8 cellular contexts compared by ENCODE assay signal in the genomic region with DNA sequence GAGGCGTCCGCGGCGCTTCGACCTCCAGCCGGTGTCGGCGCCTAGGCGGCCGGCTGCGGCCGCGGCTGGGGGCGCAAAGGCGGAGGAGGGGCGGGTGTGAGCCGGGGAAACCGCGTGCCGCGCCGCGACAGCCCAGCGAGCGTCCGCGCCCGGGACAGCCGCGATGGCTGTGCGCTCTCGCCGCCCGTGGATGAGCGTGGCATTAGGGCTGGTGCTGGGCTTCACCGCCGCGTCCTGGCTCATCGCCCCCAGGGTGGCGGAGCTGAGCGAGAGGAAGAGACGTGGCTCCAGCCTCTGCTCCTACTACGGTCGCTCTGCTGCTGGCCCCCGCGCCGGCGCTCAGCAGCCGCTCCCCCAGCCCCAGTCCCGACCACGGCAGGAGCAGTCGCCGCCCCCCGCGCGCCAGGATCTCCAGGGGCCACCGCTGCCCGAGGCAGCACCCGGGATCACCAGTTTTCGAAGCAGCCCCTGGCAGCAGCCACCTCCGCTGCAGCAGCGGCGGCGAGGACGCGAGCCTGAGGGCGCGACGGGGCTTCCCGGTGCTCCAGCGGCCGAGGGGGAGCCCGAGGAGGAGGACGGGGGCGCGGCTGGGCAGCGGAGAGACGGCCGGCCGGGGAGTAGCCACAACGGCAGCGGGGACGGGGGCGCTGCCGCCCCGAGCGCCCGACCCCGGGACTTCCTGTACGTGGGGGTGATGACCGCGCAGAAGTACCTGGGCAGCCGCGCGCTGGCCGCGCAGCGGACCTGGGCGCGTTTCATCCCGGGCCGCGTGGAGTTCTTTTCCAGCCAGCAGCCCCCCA. TPM values are rescaled to one million over a fixed set of nuclear protein-coding genes. Genes with fewer than 3 reads are reported as not detected.
DNase-seq lines count a peak whose midpoint lies in the region; ATAC-seq and TF ChIP-seq lines count a peak whose summit lies in the region.

No MANE protein-coding gene starts in this region.

- peak overlapping the region; percentile 63; the same call in 1 of the 2 replicates for H2AFZ ChIP-seq in SK-N-SH (ENCODE audit: low read depth)
- H2AFZ ChIP-seq in neural cell (ENCODE audit: low read depth, low read length): no peak overlapping the region

- CTCF ChIA-PET in SK-N-SH (lab: Yijun Ruan, JAX): no interaction called here

- TF ChIP-seq CTCF in SK-N-SH (IDR thresholded peaks at IDR 0.05): no peak
- no peak for TF ChIP-seq CTCF in fibroblast of mammary gland (conservative IDR thresholded peaks at IDR 0.05; ENCODE audit: control insufficient read depth, insufficient read depth, low read depth, low read length)
- TF ChIP-seq CTCF in neural cell (IDR thresholded peaks at IDR 0.05; ENCODE audit: poor library complexity, severe bottlenecking): peak; percentile 55

- H3K9me2 ChIP-seq in SK-N-SH (no peaks in the 10 kb centered on the region), neural cell (ENCODE audit: insufficient read depth, low read length) (no peaks in the 10 kb centered on the region)

- no peaks in the 10 kb centered on the region for H4K20me1 ChIP-seq in SK-N-SH (ENCODE audit: insufficient read depth)
- no peaks in the 10 kb centered on the region for H4K20me1 ChIP-seq in neural cell (ENCODE audit: insufficient read depth)

- H3K9me3 ChIP-seq in SK-N-SH: no peaks in the 10 kb centered on the region
- H3K9me3 ChIP-seq in neural cell (ENCODE audit: low read length): no peaks in the 10 kb centered on the region

- H3K36me3 ChIP-seq in SK-N-SH (replicated peaks in 1 of 2; ENCODE audit: control insufficient read depth in 1 of 2, insufficient read depth in 2 of 2, low read length in 1 of 2): no peaks in the 10 kb centered on the region
- H3K36me3 ChIP-seq in neural cell (ENCODE audit: insufficient read depth, low read length): no peaks in the 10 kb centered on the region

- no peaks in the 10 kb centered on the region for H3K79me2 ChIP-seq in SK-N-SH (ENCODE audit: insufficient read depth)
- H3K79me2 ChIP-seq in neural cell (replicated peaks; ENCODE audit: insufficient read depth, low read length): no peaks in the 10 kb centered on the region

- TF ChIP-seq EP300 in SK-N-SH (IDR thresholded peaks at IDR 0.05; ENCODE audit: borderline replicate concordance in 1 of 2, low read depth in 1 of 2, low read length in 1 of 2) (no peak), neural cell (conservative IDR thresholded peaks at IDR 0.05; ENCODE audit: poor library complexity, severe bottlenecking) (no peak)

- peak overlapping the region; percentile 44 to 55 for H3K4me3 ChIP-seq in SK-N-SH (ENCODE audit: low read depth in 2 of 2, low read length in 1 of 2)
- H3K4me3 ChIP-seq in fibroblast of mammary gland (ENCODE audit: control insufficient read depth, low read depth, low read length): peak overlapping the region; percentile 67
- H3K4me3 ChIP-seq in neural cell (ENCODE audit: low read length): peak overlapping the region; percentile 88

- H3K27me3 ChIP-seq in SK-N-SH (ENCODE audit: insufficient read depth) (peaks cover 34% of the 10 kb centered on the region), neural cell (ENCODE audit: insufficient read depth, low read depth, low read length) (peaks cover 40% of the 10 kb centered on the region)

- ATAC-seq in HG02678 (IDR thresholded peaks at IDR 0.05; ENCODE audit: unreplicated experiment): peak; percentile 45

- POLR2A ChIA-PET in SK-N-SH (lab: Yijun Ruan, JAX): no interaction called here

- 0% methylated on average over 3 of the region's 103 CpGs for WGBS in SK-N-SH (ENCODE audit: low lambda C conversion rate)

- DNase-seq in NCI-H146 (lab: John Stamatoyannopoulos, UW) (peak; percentile 4), NCI-H146 treated with DMSO at 0.1 percent for 48 hours (lab: John Stamatoyannopoulos, UW; ENCODE audit: unreplicated experiment) (no peak), SK-N-SH (peak; percentile 62), fibroblast of mammary gland (ENCODE audit: low read depth) (peak; percentile 10), NCI-H128 (lab: John Stamatoyannopoulos, UW; ENCODE audit: unreplicated experiment) (no peak), NCI-H345 treated with DMSO at 0.1 percent for 48 hours (lab: John Stamatoyannopoulos, UW; ENCODE audit: unreplicated experiment) (no peak)

- H3K27ac ChIP-seq in SK-N-SH (ENCODE audit: low read depth in 2 of 2, low read length in 1 of 2): no peak overlapping the region
- H3K27ac ChIP-seq in neural cell (ENCODE audit: low read length): no peak overlapping the region

- H3K4me1 ChIP-seq in SK-N-SH (ENCODE audit: control insufficient read depth in 1 of 2, insufficient read depth in 2 of 2, low read depth in 1 of 2, low read length in 1 of 2): peaks cover 0 to 3% of the 10 kb centered on the region in 2 experiments; a peak in 1 of 4 replicates

- H3F3A ChIP-seq in SK-N-SH (replicated peaks; ENCODE audit: insufficient read depth): no peaks in the 10 kb centered on the region
- peaks cover 5% of the 10 kb centered on the region for H3F3A ChIP-seq in neural cell (ENCODE audit: insufficient read depth, low read length, poor library complexity, severe bottlenecking)

- H3K4me2 ChIP-seq in SK-N-SH (peak overlapping the region; percentile 82), neural cell (ENCODE audit: low read length) (peak overlapping the region; percentile 77)

- H3K9ac ChIP-seq in SK-N-SH (no peak overlapping the region), neural cell (ENCODE audit: low read length) (peak overlapping the region; percentile 64)

- TF ChIP-seq RAD21 in SK-N-SH (IDR thresholded peaks at IDR 0.05; ENCODE audit: low read length) (no peak), neural cell (conservative IDR thresholded peaks at IDR 0.05) (peak; percentile 24)

TF ChIP-seq in SK-N-SH, 30 proteins besides CTCF, POLR2A, EP300 and RAD21 (continues in another document):
- TF ChIP-seq FOXJ3 (CRISPR knock-in tag; IDR thresholded peaks at IDR 0.05) (no peak), FOSL2 (IDR thresholded peaks at IDR 0.05; ENCODE audit: borderline replicate concordance, low read depth) (no peak), TEAD4 (IDR thresholded peaks at IDR 0.05; ENCODE audit: borderline replicate concordance, insufficient read depth) (no peak), TCF12 (IDR thresholded peaks at IDR 0.05) (no peak), GABPA (IDR thresholded peaks at IDR 0.05; ENCODE audit: low read depth) (no peak), POLR2AphosphoS5 (IDR thresholded peaks at IDR 0.05; ENCODE audit: low read depth, low read length) (no peak), NFIC (IDR thresholded peaks at IDR 0.05; ENCODE audit: borderline replicate concordance) (no peak), MXI1 (IDR thresholded peaks at IDR 0.05; ENCODE audit: low read depth, low read length) (no peak), RCOR1 (IDR thresholded peaks at IDR 0.05; ENCODE audit: low read length) (no peak), JUND (IDR thresholded peaks at IDR 0.05) (no peak)
- TF ChIP-seq, protein P1, sequence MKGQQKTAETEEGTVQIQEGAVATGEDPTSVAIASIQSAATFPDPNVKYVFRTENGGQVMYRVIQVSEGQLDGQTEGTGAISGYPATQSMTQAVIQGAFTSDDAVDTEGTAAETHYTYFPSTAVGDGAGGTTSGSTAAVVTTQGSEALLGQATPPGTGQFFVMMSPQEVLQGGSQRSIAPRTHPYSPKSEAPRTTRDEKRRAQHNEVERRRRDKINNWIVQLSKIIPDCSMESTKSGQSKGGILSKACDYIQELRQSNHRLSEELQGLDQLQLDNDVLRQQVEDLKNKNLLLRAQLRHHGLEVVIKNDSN (IDR thresholded peaks at IDR 0.05; ENCODE audit: borderline replicate concordance, low read depth): no peak
- TF ChIP-seq, protein P2, sequence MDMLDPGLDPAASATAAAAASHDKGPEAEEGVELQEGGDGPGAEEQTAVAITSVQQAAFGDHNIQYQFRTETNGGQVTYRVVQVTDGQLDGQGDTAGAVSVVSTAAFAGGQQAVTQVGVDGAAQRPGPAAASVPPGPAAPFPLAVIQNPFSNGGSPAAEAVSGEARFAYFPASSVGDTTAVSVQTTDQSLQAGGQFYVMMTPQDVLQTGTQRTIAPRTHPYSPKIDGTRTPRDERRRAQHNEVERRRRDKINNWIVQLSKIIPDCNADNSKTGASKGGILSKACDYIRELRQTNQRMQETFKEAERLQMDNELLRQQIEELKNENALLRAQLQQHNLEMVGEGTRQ (IDR thresholded peaks at IDR 0.05; ENCODE audit: borderline replicate concordance, low read depth, low read length): no peak

TF ChIP-seq in neural cell, 6 proteins besides CTCF, POLR2A, EP300 and RAD21 (continues in another document):
- TF ChIP-seq SMC3 (conservative IDR thresholded peaks at IDR 0.05; ENCODE audit: poor library complexity) (peak; percentile 26), POLR2AphosphoS5 (IDR thresholded peaks at IDR 0.05) (no peak), TAF1 (IDR thresholded peaks at IDR 0.05; ENCODE audit: low read depth) (no peak), EZH2 (IDR thresholded peaks at IDR 0.05; ENCODE audit: borderline replicate concordance, insufficient read depth, low read length, poor library complexity, severe bottlenecking) (no peak)
- TF ChIP-seq, protein P3, sequence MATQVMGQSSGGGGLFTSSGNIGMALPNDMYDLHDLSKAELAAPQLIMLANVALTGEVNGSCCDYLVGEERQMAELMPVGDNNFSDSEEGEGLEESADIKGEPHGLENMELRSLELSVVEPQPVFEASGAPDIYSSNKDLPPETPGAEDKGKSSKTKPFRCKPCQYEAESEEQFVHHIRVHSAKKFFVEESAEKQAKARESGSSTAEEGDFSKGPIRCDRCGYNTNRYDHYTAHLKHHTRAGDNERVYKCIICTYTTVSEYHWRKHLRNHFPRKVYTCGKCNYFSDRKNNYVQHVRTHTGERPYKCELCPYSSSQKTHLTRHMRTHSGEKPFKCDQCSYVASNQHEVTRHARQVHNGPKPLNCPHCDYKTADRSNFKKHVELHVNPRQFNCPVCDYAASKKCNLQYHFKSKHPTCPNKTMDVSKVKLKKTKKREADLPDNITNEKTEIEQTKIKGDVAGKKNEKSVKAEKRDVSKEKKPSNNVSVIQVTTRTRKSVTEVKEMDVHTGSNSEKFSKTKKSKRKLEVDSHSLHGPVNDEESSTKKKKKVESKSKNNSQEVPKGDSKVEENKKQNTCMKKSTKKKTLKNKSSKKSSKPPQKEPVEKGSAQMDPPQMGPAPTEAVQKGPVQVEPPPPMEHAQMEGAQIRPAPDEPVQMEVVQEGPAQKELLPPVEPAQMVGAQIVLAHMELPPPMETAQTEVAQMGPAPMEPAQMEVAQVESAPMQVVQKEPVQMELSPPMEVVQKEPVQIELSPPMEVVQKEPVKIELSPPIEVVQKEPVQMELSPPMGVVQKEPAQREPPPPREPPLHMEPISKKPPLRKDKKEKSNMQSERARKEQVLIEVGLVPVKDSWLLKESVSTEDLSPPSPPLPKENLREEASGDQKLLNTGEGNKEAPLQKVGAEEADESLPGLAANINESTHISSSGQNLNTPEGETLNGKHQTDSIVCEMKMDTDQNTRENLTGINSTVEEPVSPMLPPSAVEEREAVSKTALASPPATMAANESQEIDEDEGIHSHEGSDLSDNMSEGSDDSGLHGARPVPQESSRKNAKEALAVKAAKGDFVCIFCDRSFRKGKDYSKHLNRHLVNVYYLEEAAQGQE (IDR thresholded peaks at IDR 0.05; ENCODE audit: borderline replicate concordance): no peak

RNA-seq across cellular contexts. Expression of a gene that starts 0.6 kb away (rescaled TPM):
- not detected in 2 replicates for polyA plus RNA-seq in SK-N-SH (2012; rRNA removed)
- polyA plus RNA-seq in SK-N-SH (2012; cell fraction: cytosol; rRNA removed): under 0.01 TPM in 2 replicates
- polyA plus RNA-seq in SK-N-SH (2012; cell fraction: nucleus; rRNA removed): not detected in 2 replicates
- polyA plus RNA-seq in neural cell: 0.40 TPM in 1 of 2 replicates, not detected in the other
- 1.5 and 2.4 TPM in 2 replicates for polyA minus RNA-seq in neural cell

Comparison
In these comparisons a context has a peak if more than half of its experiments do, and no peak if none do; other contexts are left out.
1. DNase-seq: peak in NCI-H146 (single experiment), SK-N-SH (single experiment) and fibroblast of mammary gland (single experiment); none in NCI-H146 treated with DMSO at 0.1 percent for 48 hours (single experiment), NCI-H128 (single experiment) and NCI-H345 treated with DMSO at 0.1 percent for 48 hours (single experiment).
2. Peak in every context shown above with its lines, with median percentiles within 50 percentile points of each other: H3K4me3 ChIP-seq.